Comparison of ENCODE assay signal across 1 cellular context in the genomic region with DNA sequence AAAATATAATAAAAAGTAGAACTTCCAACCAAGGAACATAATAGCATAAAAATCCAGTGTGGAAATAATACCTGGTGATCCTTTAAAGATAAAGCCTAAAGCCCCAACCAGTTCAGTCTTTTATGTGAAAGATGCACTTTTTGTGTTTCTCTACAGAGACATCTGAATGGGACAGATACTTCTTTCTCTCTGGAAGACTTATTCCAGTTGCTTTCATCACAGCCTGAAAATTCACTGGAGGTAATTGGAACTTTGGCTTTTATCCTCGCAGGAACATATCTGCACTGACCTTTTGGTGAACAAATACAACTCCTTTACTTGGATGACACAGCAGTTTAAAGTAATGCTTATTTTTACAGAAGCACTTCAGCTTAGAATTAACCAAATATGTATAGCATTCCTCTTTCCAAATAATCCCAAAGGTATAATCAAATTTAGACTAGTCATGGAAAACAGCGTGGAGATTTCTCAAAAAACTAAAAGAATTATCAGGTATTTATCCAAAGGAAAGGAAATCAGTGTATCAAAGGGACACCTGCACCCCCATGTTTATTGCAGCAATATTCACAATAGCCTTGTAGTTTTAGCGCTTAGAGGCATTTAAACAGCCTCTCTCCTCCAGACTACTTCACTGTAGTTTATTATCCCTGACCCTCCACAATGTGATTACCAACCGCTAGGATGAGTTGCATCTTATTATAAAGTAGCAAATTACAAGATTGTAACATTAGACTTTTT.
TF ChIP-seq lines count a peak whose summit lies in the region.

No MANE protein-coding gene starts in this region.

TF ChIP-seq in HepG2, 621 proteins besides CTCF, POLR2A, EP300 and RAD21:
- TF ChIP-seq POLR2AphosphoS2 (IDR thresholded peaks at IDR 0.05; ENCODE audit: low read depth, low read length) (peak; percentile 65), ELF4 (CRISPR knock-in tag; IDR thresholded peaks at IDR 0.05; ENCODE audit: borderline replicate concordance) (no peak), MBD4 (IDR thresholded peaks at IDR 0.05; ENCODE audit: borderline replicate concordance, low read length) (peak; percentile 54), ZNF558 (CRISPR knock-in tag; IDR thresholded peaks at IDR 0.05; ENCODE audit: borderline replicate concordance) (no peak), ZNF503 (CRISPR knock-in tag; IDR thresholded peaks at IDR 0.05) (0 out of 2 replicates have a peak, but pooled peaks have one; percentile 17), ZNF101 (CRISPR knock-in tag; IDR thresholded peaks at IDR 0.05; ENCODE audit: borderline replicate concordance, low read depth) (no peak), POGK (CRISPR knock-in tag; conservative IDR thresholded peaks at IDR 0.05) (no peak), CBX1 (IDR thresholded peaks at IDR 0.05; ENCODE audit: low read depth) (no peak), PAF1 (CRISPR knock-in tag; IDR thresholded peaks at IDR 0.05) (peak; percentile 31; the same call in 1 of the 2 replicates), RBM22 (optimal IDR thresholded peaks at IDR 0.05; ENCODE audit: low read length) (peak; percentile 76), ZNF775 (CRISPR knock-in tag; IDR thresholded peaks at IDR 0.05; ENCODE audit: borderline replicate concordance) (no peak), SRSF4 (IDR thresholded peaks at IDR 0.05; ENCODE audit: low read depth, low read length, poor library complexity, severe bottlenecking) (peak; percentile 64), ZNF354B (CRISPR knock-in tag; IDR thresholded peaks at IDR 0.05) (no peak), ZNF432 (CRISPR knock-in tag; IDR thresholded peaks at IDR 0.05; ENCODE audit: borderline replicate concordance) (no peak), ZBTB38 (CRISPR knock-in tag; IDR thresholded peaks at IDR 0.05) (no peak), SNRNP70 (IDR thresholded peaks at IDR 0.05; ENCODE audit: low read depth, low read length) (0 out of 2 replicates have a peak, but pooled peaks have one; percentile 64), ZNF546 (CRISPR knock-in tag; conservative IDR thresholded peaks at IDR 0.05) (no peak), MAFK (conservative IDR thresholded peaks at IDR 0.05 in 1 of 2, IDR thresholded peaks at IDR 0.05 in 1 of 2; ENCODE audit: low read length in 2 of 2) (peak; percentile 29 to 44; a peak in 3 of 4 replicates), GATAD2A (CRISPR knock-in tag; IDR thresholded peaks at IDR 0.05) (no peak), ZKSCAN5 (CRISPR knock-in tag; IDR thresholded peaks at IDR 0.05) (no peak), AGO1 (IDR thresholded peaks at IDR 0.05; ENCODE audit: low read depth, low read length, poor library complexity, severe bottlenecking) (peak; percentile 78), POLR2G (IDR thresholded peaks at IDR 0.05; ENCODE audit: low read depth, low read length) (peak; percentile 36; the same call in 1 of the 2 replicates), NFE2L2 (IDR thresholded peaks at IDR 0.05; ENCODE audit: low read length) (peak; percentile 84), POLR2AphosphoS5 (IDR thresholded peaks at IDR 0.05; ENCODE audit: low read depth, low read length) (peak; percentile 57), AGO2 (optimal IDR thresholded peaks at IDR 0.05; ENCODE audit: low read depth, low read length) (peak; percentile 71)
